In the genomic region with DNA sequence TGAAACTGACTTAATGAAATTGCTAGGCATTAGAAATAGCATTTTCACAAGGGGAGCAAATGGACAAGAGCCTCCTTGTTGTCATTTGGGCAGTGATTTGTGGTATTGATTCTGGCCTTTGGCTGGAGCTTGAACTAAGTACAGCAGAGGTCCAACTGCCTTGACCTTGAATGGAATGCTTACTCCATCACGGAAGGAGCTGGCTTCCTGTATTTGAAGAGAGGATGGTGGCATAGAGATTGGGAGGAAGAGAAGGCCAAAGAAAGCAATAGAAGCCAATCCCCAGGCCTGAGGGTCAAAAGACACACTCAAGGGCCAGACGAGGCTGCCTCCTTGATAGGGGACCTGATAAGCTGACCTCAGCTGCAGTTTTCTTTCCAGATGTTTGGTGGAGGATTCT, we compare ENCODE assay signal across 26 cellular contexts.
"Had no signal": no experiment of that assay in that cellular context is flagged by ENCODE, and none has a peak within 500 bp of the region (broad histone marks: within the 10 kb centered on the region; RNA-seq: fewer than 3 reads in every experiment).

No MANE protein-coding gene starts in this region.

- H3K9me3 Mint-ChIP-seq: stimulated activated naive CD8-positive, alpha-beta T cell treated with anti-CD3 and anti-CD28 coated beads, Interleukin-15, Interleukin-2, amounts not matched to agents 100 ng/mL and 50 ng/mL, for 24 hours had no signal

- H3K36me3 Mint-ChIP-seq: naive thymus-derived CD4-positive, alpha-beta T cell; natural killer cell treated with Interleukin-12 subunit alpha and Interleukin-12 subunit beta and Interleukin-15 and Interleukin-18, amount 100 ng/mL, for 72 hours; stimulated activated effector memory CD8-positive, alpha-beta T cell treated with anti-CD3 and anti-CD28 coated beads, Interleukin-12 subunit alpha, Interleukin-12 subunit beta, amount 100 ng/mL, for 72 hours had no signal

- H3K4me3 Mint-ChIP-seq: naive thymus-derived CD4-positive, alpha-beta T cell; natural killer cell treated with Interleukin-12 subunit alpha and Interleukin-12 subunit beta and Interleukin-15 and Interleukin-18, amount 100 ng/mL, for 72 hours; stimulated activated effector memory CD8-positive, alpha-beta T cell treated with anti-CD3 and anti-CD28 coated beads, Interleukin-12 subunit alpha, Interleukin-12 subunit beta, amount 100 ng/mL, for 72 hours; stimulated activated naive CD8-positive, alpha-beta T cell treated with anti-CD3 and anti-CD28 coated beads, Interleukin-15, Interleukin-2, amounts not matched to agents 100 ng/mL and 50 ng/mL, for 24 hours had no signal

- H3K36me3 ChIP-seq: left lung, lower lobe of right lung, ovary, prostate gland, sigmoid colon, spleen, tibial artery, upper lobe of right lung had no signal

- H3K27me3 ChIP-seq: left lung, ovary, sigmoid colon, spleen, testis, tibial artery, upper lobe of right lung had no signal

- H3K9me3 ChIP-seq: left lung, lower lobe of right lung, mucosa of descending colon, ovary, prostate gland, sigmoid colon, spleen, testis, tibial artery, upper lobe of right lung had no signal

- ATAC-seq: left colon; left lung; lower lobe of right lung; mucosa of descending colon; naive thymus-derived CD4-positive, alpha-beta T cell; natural killer cell treated with Interleukin-12 subunit alpha and Interleukin-12 subunit beta and Interleukin-15 and Interleukin-18, amount 100 ng/mL, for 72 hours; right cardiac atrium; stimulated activated effector memory CD8-positive, alpha-beta T cell treated with anti-CD3 and anti-CD28 coated beads, Interleukin-12 subunit alpha, Interleukin-12 subunit beta, amount 100 ng/mL, for 72 hours; upper lobe of right lung had no signal

- H3K27me3 Mint-ChIP-seq: naive thymus-derived CD4-positive, alpha-beta T cell; stimulated activated naive CD8-positive, alpha-beta T cell treated with anti-CD3 and anti-CD28 coated beads, Interleukin-15, Interleukin-2, amounts not matched to agents 100 ng/mL and 50 ng/mL, for 24 hours had no signal

- H3K27ac ChIP-seq: left lung, lower lobe of right lung, ovary, prostate gland, sigmoid colon, spleen, upper lobe of right lung had no signal

- H3K4me1 Mint-ChIP-seq: naive thymus-derived CD4-positive, alpha-beta T cell; stimulated activated effector memory CD8-positive, alpha-beta T cell treated with anti-CD3 and anti-CD28 coated beads, Interleukin-12 subunit alpha, Interleukin-12 subunit beta, amount 100 ng/mL, for 72 hours had no signal

- H3K27ac Mint-ChIP-seq: naive thymus-derived CD4-positive, alpha-beta T cell; natural killer cell treated with Interleukin-12 subunit alpha and Interleukin-12 subunit beta and Interleukin-15 and Interleukin-18, amount 100 ng/mL, for 72 hours; stimulated activated effector memory CD8-positive, alpha-beta T cell treated with anti-CD3 and anti-CD28 coated beads, Interleukin-12 subunit alpha, Interleukin-12 subunit beta, amount 100 ng/mL, for 72 hours; stimulated activated naive CD8-positive, alpha-beta T cell treated with anti-CD3 and anti-CD28 coated beads, Interleukin-15, Interleukin-2, amounts not matched to agents 100 ng/mL and 50 ng/mL, for 24 hours had no signal

- H3K4me3 ChIP-seq: left lung, lower lobe of right lung, mucosa of descending colon, ovary, prostate gland, sigmoid colon, spleen, testis, tibial artery, upper lobe of right lung had no signal

- H3K4me1 ChIP-seq: left lung, lower lobe of right lung, prostate gland, sigmoid colon, upper lobe of right lung had no signal

- DNase-seq: head of caudate nucleus; hippocampal formation; kidney; left colon; left lung; lower lobe of right lung; mammary epithelial cell; mesenchymal stem cell; mucosa of descending colon; naive thymus-derived CD4-positive, alpha-beta T cell; ovary; retina; sigmoid colon; small intestine; spleen; stimulated activated CD4-positive, alpha-beta T cell treated with anti-CD3 and anti-CD28 coated beads, Interleukin-4, amount 100 ng/mL, for 24 hours; stimulated activated naive CD4-positive, alpha-beta T cell; testis; tibial artery; trophoblast cell; upper lobe of right lung had no signal
